ENCODE assay signal across 16 cellular contexts in the genomic region with DNA sequence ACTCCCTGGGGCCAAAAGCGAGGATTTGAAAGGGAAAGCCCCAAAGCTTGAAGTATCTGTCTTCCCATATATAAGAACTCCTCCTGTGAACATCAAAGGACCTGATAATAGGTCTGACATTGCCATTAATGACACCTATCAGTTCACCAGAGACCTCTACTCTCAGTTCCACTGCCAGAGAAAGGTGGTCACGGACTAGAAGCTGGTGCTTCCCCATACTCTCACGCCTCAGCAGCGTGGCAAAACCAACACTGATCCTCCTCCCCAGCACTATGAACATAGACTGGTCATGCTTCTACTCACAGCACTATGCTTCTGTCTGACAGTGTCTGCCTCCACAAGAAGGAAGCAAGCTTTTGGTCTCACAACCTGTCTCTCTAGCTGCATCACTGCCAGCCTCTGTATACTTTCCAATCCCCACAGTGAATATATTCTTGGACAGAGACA. TPM values are rescaled to one million over a fixed set of nuclear protein-coding genes. Genes with fewer than 3 reads are reported as not detected.
DNase-seq lines count a peak whose midpoint lies in the region; ATAC-seq, FAIRE-seq and TF ChIP-seq lines count a peak whose summit lies in the region.
"Had no signal": no experiment of that assay in that cellular context is flagged by ENCODE, and none has a peak within 500 bp of the region (broad histone marks: within the 10 kb centered on the region; RNA-seq: fewer than 3 reads in every experiment).

No MANE protein-coding gene starts in this region.

- H3K4me3 Mint-ChIP-seq in activated T-cell treated with anti-CD3 and anti-CD28 coated beads, Interleukin-2, amount 50 U/mL, for 24 hours: no peak overlapping the region
- H3K4me3 Mint-ChIP-seq: activated naive CD8-positive, alpha-beta T cell treated with anti-CD3 and anti-CD28 coated beads, Interleukin-2, amount 10 ng/mL, durations not matched to agents 7 days and 5 days had no signal

- H3K9me2 ChIP-seq in hepatocyte (replicated peaks; ENCODE audit: insufficient read depth) (no peaks in the 10 kb centered on the region), MM.1S (replicated peaks; ENCODE audit: insufficient read depth, low read length) (no peaks in the 10 kb centered on the region)

- H3K36me3 ChIP-seq in GM06990 (ENCODE audit: control insufficient read depth, insufficient read depth, low read length): no peaks in the 10 kb centered on the region
- no peaks in the 10 kb centered on the region for H3K36me3 ChIP-seq in hepatocyte (replicated peaks; ENCODE audit: insufficient read depth, low read depth)
- H3K36me3 ChIP-seq in MM.1S (replicated peaks; ENCODE audit: insufficient read depth, low read length): no peaks in the 10 kb centered on the region
- H3K36me3 ChIP-seq in osteoblast (ENCODE audit: insufficient read depth, low read length): no peaks in the 10 kb centered on the region
- H3K36me3 ChIP-seq: left ventricle myocardium inferior had no signal

- H3K36me3 Mint-ChIP-seq in activated T-cell treated with anti-CD3 and anti-CD28 coated beads, Interleukin-2, amount 50 U/mL, for 24 hours (ENCODE audit: low read depth): no peaks in the 10 kb centered on the region
- H3K36me3 Mint-ChIP-seq: activated naive CD8-positive, alpha-beta T cell treated with anti-CD3 and anti-CD28 coated beads, Interleukin-2, amount 10 ng/mL, durations not matched to agents 7 days and 5 days had no signal

- peaks cover 37% of the 10 kb centered on the region for H3K27me3 Mint-ChIP-seq in activated T-cell treated with anti-CD3 and anti-CD28 coated beads, Interleukin-2, amount 50 U/mL, for 24 hours

- H3K27me3 ChIP-seq in GM06990 (replicated peaks; ENCODE audit: control insufficient read depth, insufficient read depth, low read length): no peaks in the 10 kb centered on the region
- peaks cover 47% of the 10 kb centered on the region for H3K27me3 ChIP-seq in hepatocyte
- H3K27me3 ChIP-seq in MM.1S (replicated peaks; ENCODE audit: insufficient read depth, low read length): no peaks in the 10 kb centered on the region
- peaks cover 59% of the 10 kb centered on the region for H3K27me3 ChIP-seq in osteoblast (ENCODE audit: insufficient read depth, low read length)
- H3K27me3 ChIP-seq: testis had no signal

- TF ChIP-seq CTCF in GM06990 (IDR thresholded peaks at IDR 0.05; ENCODE audit: insufficient read depth, low read length, poor library complexity, severe bottlenecking) (no peak), hepatocyte (IDR thresholded peaks at IDR 0.05; ENCODE audit: poor library complexity) (no peak), MM.1S (IDR thresholded peaks at IDR 0.05; ENCODE audit: low read length) (no peak), osteoblast (IDR thresholded peaks at IDR 0.05; ENCODE audit: extremely low read depth, low read depth, low read length) (no peak)

- peak; percentile 98 for ATAC-seq in HG02610 (IDR thresholded peaks at IDR 0.05; ENCODE audit: unreplicated experiment)
- peak; percentile 96 for ATAC-seq in HG03342 (IDR thresholded peaks at IDR 0.05; ENCODE audit: unreplicated experiment)

- H3K9ac ChIP-seq in MM.1S (ENCODE audit: low read length): no peak overlapping the region
- H3K9ac ChIP-seq: parathyroid adenoma had no signal

- peak; percentile 62 for DNase-seq in GM06990 (ENCODE audit: extremely low read depth, insufficient read length)
- DNase-seq in GM19239 (ENCODE audit: insufficient read length, low spot score): no peak
- DNase-seq in hepatocyte (ENCODE audit: low spot score): no peak
- no peak for DNase-seq in activated T-cell treated with anti-CD3 and anti-CD28 coated beads, Interleukin-2, amount 50 U/mL, for 24 hours
- DNase-seq in MM.1S: no peak
- no peak for DNase-seq in osteoblast (ENCODE audit: insufficient read length, low spot score, missing footprints)
- DNase-seq: activated CD4-positive, alpha-beta T cell treated with anti-CD3 and anti-CD28 coated beads, Interleukin-2, amount 50 U/mL, for 1 hour; activated naive CD8-positive, alpha-beta T cell treated with anti-CD3 and anti-CD28 coated beads, Interleukin-2, amount 10 ng/mL, durations not matched to agents 7 days and 5 days; left ventricle myocardium inferior; NCI-H524 treated with DMSO at 0.1 percent for 48 hours; stimulated activated CD4-positive, alpha-beta T cell treated with anti-CD3 and anti-CD28 coated beads, Interleukin-2, amount 100 ng/mL, for 48 hours; testis had no signal

- FAIRE-seq in GM19239 (lab: Jason Lieb, UNC): peak; percentile 78

- H3K27ac ChIP-seq in hepatocyte (no peak overlapping the region), MM.1S (ENCODE audit: low read length) (no peak overlapping the region), osteoblast (ENCODE audit: low read depth, low read length) (no peak overlapping the region)
- H3K27ac ChIP-seq: parathyroid adenoma, testis had no signal

- H3K9me3 ChIP-seq in hepatocyte (ENCODE audit: low read depth) (no peaks in the 10 kb centered on the region), MM.1S (replicated peaks; ENCODE audit: insufficient read depth, low read length) (no peaks in the 10 kb centered on the region), osteoblast (ENCODE audit: low read depth, low read length) (no peaks in the 10 kb centered on the region)
- H3K9me3 ChIP-seq: left ventricle myocardium inferior, testis had no signal

- no peak overlapping the region for H2AFZ ChIP-seq in hepatocyte
- H2AFZ ChIP-seq in MM.1S (ENCODE audit: low read length): no peak overlapping the region
- H2AFZ ChIP-seq in osteoblast (ENCODE audit: low read length): no peak overlapping the region
- H2AFZ ChIP-seq: parathyroid adenoma had no signal

- WGBS in hepatocyte (ENCODE audit: low lambda C conversion rate, missing lambda C conversion rate): 66% methylated on average over 4 of the region's 4 CpGs

- H3K79me2 ChIP-seq in hepatocyte (no peaks in the 10 kb centered on the region), MM.1S (ENCODE audit: low read length) (no peaks in the 10 kb centered on the region), osteoblast (ENCODE audit: insufficient read depth, low read length) (no peaks in the 10 kb centered on the region)

- H3K4me1 ChIP-seq in hepatocyte (ENCODE audit: insufficient read depth): no peaks in the 10 kb centered on the region
- H3K4me1 ChIP-seq in MM.1S (ENCODE audit: low read length): no peaks in the 10 kb centered on the region
- H3K4me1 ChIP-seq in osteoblast (ENCODE audit: insufficient read depth, low read length): no peaks in the 10 kb centered on the region
- H3K4me1 ChIP-seq: parathyroid adenoma, testis had no signal

- no peaks in the 10 kb centered on the region for H3F3A ChIP-seq in MM.1S (ENCODE audit: insufficient read depth, low read length)

- no peaks in the 10 kb centered on the region for H3K9me3 Mint-ChIP-seq in activated T-cell treated with anti-CD3 and anti-CD28 coated beads, Interleukin-2, amount 50 U/mL, for 24 hours
- H3K9me3 Mint-ChIP-seq: activated naive CD8-positive, alpha-beta T cell treated with anti-CD3 and anti-CD28 coated beads, Interleukin-2, amount 10 ng/mL, durations not matched to agents 7 days and 5 days had no signal

- no peak overlapping the region for H3K4me2 ChIP-seq in hepatocyte
- no peak overlapping the region for H3K4me2 ChIP-seq in MM.1S (ENCODE audit: low read depth, low read length)
- no peak overlapping the region for H3K4me2 ChIP-seq in osteoblast (ENCODE audit: insufficient read depth, low read length)

- no peaks in the 10 kb centered on the region for H4K20me1 ChIP-seq in hepatocyte (ENCODE audit: insufficient read depth, poor library complexity, severe bottlenecking)
- H4K20me1 ChIP-seq in MM.1S (ENCODE audit: insufficient read depth, low read length): no peaks in the 10 kb centered on the region
- no peaks in the 10 kb centered on the region for H4K20me1 ChIP-seq in osteoblast (ENCODE audit: insufficient read depth, low read length)

- no peaks in the 10 kb centered on the region for H3K4me1 Mint-ChIP-seq in activated T-cell treated with anti-CD3 and anti-CD28 coated beads, Interleukin-2, amount 50 U/mL, for 24 hours (ENCODE audit: low read depth)
- H3K4me1 Mint-ChIP-seq: activated naive CD8-positive, alpha-beta T cell treated with anti-CD3 and anti-CD28 coated beads, Interleukin-2, amount 10 ng/mL, durations not matched to agents 7 days and 5 days had no signal

- no peak overlapping the region for H3K4me3 ChIP-seq in GM06990 (replicated peaks; ENCODE audit: low read depth, low read length)
- no peak overlapping the region for H3K4me3 ChIP-seq in hepatocyte
- H3K4me3 ChIP-seq in MM.1S (ENCODE audit: low read length): no peak overlapping the region
- no peak overlapping the region for H3K4me3 ChIP-seq in osteoblast (ENCODE audit: insufficient read depth, low read length)
- H3K4me3 ChIP-seq: left ventricle myocardium inferior, testis had no signal

- no peak overlapping the region for H3K27ac Mint-ChIP-seq in activated T-cell treated with anti-CD3 and anti-CD28 coated beads, Interleukin-2, amount 50 U/mL, for 24 hours
- H3K27ac Mint-ChIP-seq: activated naive CD8-positive, alpha-beta T cell treated with anti-CD3 and anti-CD28 coated beads, Interleukin-2, amount 10 ng/mL, durations not matched to agents 7 days and 5 days had no signal

RNA-seq across cellular contexts. Expression of gene NRG2, which starts 37.9 kb away (rescaled TPM):
- total RNA-seq in hepatocyte: 0.20 and 1.4 TPM in 2 replicates
- 1.5 and 1.8 TPM in 2 replicates for polyA plus RNA-seq in hepatocyte
- 0.72 and 0.88 TPM in 2 replicates for total RNA-seq in osteoblast
- total RNA-seq: A673 had no signal
